In genomic region chr1:209645574-209646452, GRCh38 we compare ENCODE assay signal across 15 cellular contexts. TPM values are rescaled to one million over a fixed set of nuclear protein-coding genes. Genes with fewer than 3 reads are reported as not detected.
DNase-seq lines count a peak whose midpoint lies in the region; ATAC-seq, FAIRE-seq and TF ChIP-seq lines count a peak whose summit lies in the region.
"Had no signal": no experiment of that assay in that cellular context is flagged by ENCODE, and none has a peak within 500 bp of the region (broad histone marks: within the 10 kb centered on the region; RNA-seq: fewer than 3 reads in every experiment).

No MANE protein-coding gene starts in this region.

- H2BK120ac ChIP-seq in IMR-90 (ENCODE audit: low read depth, low read length), result no peak overlapping the region; the same call in 1 of the 2 replicates

- no peak overlapping the region for H3K4me3 ChIP-seq in IMR-90 (ENCODE audit: insufficient read depth, low read depth, low read length)

- H3K36me3 Mint-ChIP-seq in activated naive CD8-positive, alpha-beta T cell treated with anti-CD3 and anti-CD28 coated beads for 36 hours, result no peaks in the 10 kb centered on the region
- H3K36me3 Mint-ChIP-seq: activated naive CD4-positive, alpha-beta T cell treated with anti-CD3 and anti-CD28 coated beads, Interleukin-2, amount 10 ng/mL, durations not matched to agents 7 days and 5 days had no signal

- H2BK5ac ChIP-seq in IMR-90 (ENCODE audit: low read depth, low read length, poor library complexity, severe bottlenecking), result no peak overlapping the region

- FAIRE-seq in D721Med (lab: Jason Lieb, UNC), result no peak
- FAIRE-seq: islet of Langerhans had no signal

- no peak overlapping the region for H3K23ac ChIP-seq in IMR-90 (ENCODE audit: low read depth, low read length)

- no peak overlapping the region for H3K18ac ChIP-seq in IMR-90 (ENCODE audit: low read depth, low read length)

- H3K27me3 ChIP-seq in IMR-90 (ENCODE audit: control insufficient read depth, insufficient read depth, low read length), result no peaks in the 10 kb centered on the region

- CTCF ChIA-PET in IMR-90 (lab: Yijun Ruan, JAX), result interaction anchor here (0.6 to 0.7 kb wide), 2 partner anchors 11 to 17 kb away, joined by 3 read pairs; no protein-coding TSS in a partner anchor

- TF ChIP-seq RAD21 in IMR-90 (IDR thresholded peaks at IDR 0.05; ENCODE audit: low read length), result no peak

- H3K9me3 Mint-ChIP-seq in activated naive CD8-positive, alpha-beta T cell treated with anti-CD3 and anti-CD28 coated beads for 36 hours, result no peaks in the 10 kb centered on the region
- H3K9me3 Mint-ChIP-seq: activated naive CD4-positive, alpha-beta T cell treated with anti-CD3 and anti-CD28 coated beads, Interleukin-2, amount 10 ng/mL, durations not matched to agents 7 days and 5 days had no signal

- no peak overlapping the region for H4K91ac ChIP-seq in IMR-90 (ENCODE audit: insufficient read depth, low read depth, low read length)

- DNase-seq in IMR-90 (no peak), RPMI7951 (ENCODE audit: low read depth) (peak; percentile 35), erythroblast (lab: John Stamatoyannopoulos, UW) (peak; percentile 90 to 93), retina (peak; percentile 33), D721Med (ENCODE audit: insufficient read length, low spot score) (no peak)
- no peak for DNase-seq in activated naive CD8-positive, alpha-beta T cell treated with anti-CD3 and anti-CD28 coated beads for 36 hours
- DNase-seq: activated CD8-positive, alpha-beta memory T cell treated with anti-CD3 and anti-CD28 coated beads, Interleukin-2, amount 50 U/mL, for 48 hours; C1 segment of cervical spinal cord; central memory CD4-positive, alpha-beta T cell; NCI-H2029 had no signal

- no peak overlapping the region; the same call in 2 of the 3 replicates for H2BK15ac ChIP-seq in IMR-90 (ENCODE audit: low read depth, low read length)

- no peak overlapping the region for H2AK5ac ChIP-seq in IMR-90 (ENCODE audit: low read depth, low read length)

- BruUV-seq in IMR-90 (replicated peaks; lab: Mats Ljungman, UMichigan), result no TSS peak

- H3K4ac ChIP-seq in IMR-90 (ENCODE audit: low read depth, low read length), result no peak overlapping the region

- TF ChIP-seq POLR2A in IMR-90 (IDR thresholded peaks at IDR 0.05; ENCODE audit: low read depth, low read length), result no peak
- TF ChIP-seq POLR2A in erythroblast (IDR thresholded peaks at IDR 0.05; ENCODE audit: low read length), result no peak

- dilution Hi-C loops in IMR-90 (cut with HindIII; ENCODE audit: low sequenced_read_pairs, unreplicated experiment), result no loop called here

- 0 out of 2 replicates have a peak overlapping the region, but pooled peaks have one; percentile 34 for H2BK20ac ChIP-seq in IMR-90 (ENCODE audit: low read depth, low read length)

- no peak overlapping the region for H3K27ac Mint-ChIP-seq in activated naive CD8-positive, alpha-beta T cell treated with anti-CD3 and anti-CD28 coated beads for 36 hours
- H3K27ac Mint-ChIP-seq: activated naive CD4-positive, alpha-beta T cell treated with anti-CD3 and anti-CD28 coated beads, Interleukin-2, amount 10 ng/mL, durations not matched to agents 7 days and 5 days; progenitor cell of endocrine pancreas had no signal

- no peak overlapping the region for H2AK9ac ChIP-seq in IMR-90 (replicated peaks; ENCODE audit: low read depth, low read length, poor library complexity)

- H4K5ac ChIP-seq in IMR-90 (ENCODE audit: low read depth, low read length), result no peak overlapping the region

- no peak overlapping the region for H3K56ac ChIP-seq in IMR-90 (ENCODE audit: extremely low read depth, insufficient read depth, low read length)

- POLR2A ChIA-PET in IMR-90 (lab: Charles Lee; ENCODE audit: unreplicated experiment), result no interaction called here

- H3K9ac ChIP-seq in IMR-90 (ENCODE audit: low read depth, low read length), result no peak overlapping the region
- H3K9ac ChIP-seq: KMS-11 had no signal

- H3K79me1 ChIP-seq in IMR-90 (ENCODE audit: low read depth in 1 of 2, low read length in 2 of 2), result no peaks in the 10 kb centered on the region

- intact Hi-C loops in IMR-90 (cut with micrococcal nuclease), result loop anchor here (1.0 to 5.0 kb wide), 2 partner anchors 47 to 101 kb away; no protein-coding TSS in a partner anchor

- 38% methylated on average over 3 of the region's 16 CpGs; no CpG with 5 or more reads in 1 of the 2 experiments for WGBS in IMR-90 (ENCODE audit: extremely low coverage in 2 of 2, insufficient read length in 1 of 2), 2 experiments

- no peaks in the 10 kb centered on the region for H3K27me3 Mint-ChIP-seq in activated naive CD8-positive, alpha-beta T cell treated with anti-CD3 and anti-CD28 coated beads for 36 hours

- TF ChIP-seq CTCF in IMR-90 (conservative IDR thresholded peaks at IDR 0.05; ENCODE audit: low read depth, low read length) (no peak), D721Med (IDR thresholded peaks at IDR 0.05; ENCODE audit: insufficient read depth, missing control alignments) (no peak)

- H3K4me2 ChIP-seq in IMR-90 (ENCODE audit: low read depth, low read length), result no peak overlapping the region
- H3K4me2 ChIP-seq: KMS-11 had no signal

- peak overlapping the region; percentile 46 for H2AFZ ChIP-seq in IMR-90 (replicated peaks; ENCODE audit: low read length, poor library complexity)

- H3K27ac ChIP-seq in IMR-90 (ENCODE audit: insufficient read depth, low read length), result no peak overlapping the region
- H3K27ac ChIP-seq: KMS-11 had no signal

- no peak for ATAC-seq in IMR-90 (ENCODE audit: low read depth)
- no peak for ATAC-seq in esophagus mucosa

- H3K4me1 ChIP-seq in IMR-90 (ENCODE audit: control insufficient read depth, insufficient read depth, low read length), result peaks cover 33% of the 10 kb centered on the region

- H3K4me3 Mint-ChIP-seq in activated naive CD8-positive, alpha-beta T cell treated with anti-CD3 and anti-CD28 coated beads for 36 hours, result no peak overlapping the region
- H3K4me3 Mint-ChIP-seq: activated naive CD4-positive, alpha-beta T cell treated with anti-CD3 and anti-CD28 coated beads, Interleukin-2, amount 10 ng/mL, durations not matched to agents 7 days and 5 days had no signal

- no peaks in the 10 kb centered on the region for H3K9me3 ChIP-seq in IMR-90 (ENCODE audit: control insufficient read depth, insufficient read depth, low read length)

- H4K20me1 ChIP-seq in IMR-90 (ENCODE audit: insufficient read depth, low read length), result no peaks in the 10 kb centered on the region

- H3K4me1 Mint-ChIP-seq in activated naive CD8-positive, alpha-beta T cell treated with anti-CD3 and anti-CD28 coated beads for 36 hours, result peaks cover 10% of the 10 kb centered on the region

- H3K14ac ChIP-seq in IMR-90 (replicated peaks; ENCODE audit: low read depth, low read length), result no peak overlapping the region

- no peaks in the 10 kb centered on the region for H3K36me3 ChIP-seq in IMR-90 (ENCODE audit: control insufficient read depth, insufficient read depth, low read length)

- in situ Hi-C loops in IMR-90 (cut with MboI; ENCODE audit: low sequenced_read_pairs), result no loop called here

- H4K8ac ChIP-seq in IMR-90 (ENCODE audit: low read depth in 2 of 2, low read length in 2 of 2), result no peak overlapping the region

- H3K9me1 ChIP-seq in IMR-90 (ENCODE audit: insufficient read depth, low read length), result peaks cover 23% of the 10 kb centered on the region

TF ChIP-seq in IMR-90, 13 proteins besides CTCF, POLR2A, EP300 and RAD21:
- TF ChIP-seq USF2 (IDR thresholded peaks at IDR 0.05; ENCODE audit: low read depth, low read length), result no peak
- TF ChIP-seq RCOR1 (IDR thresholded peaks at IDR 0.05; ENCODE audit: insufficient replicate concordance, low read length), result no peak
- no peak for TF ChIP-seq NFE2L2 (IDR thresholded peaks at IDR 0.05; ENCODE audit: low read depth, low read length)
- TF ChIP-seq MAZ (IDR thresholded peaks at IDR 0.05; ENCODE audit: borderline replicate concordance, low read depth, low read length), result no peak
- no peak for TF ChIP-seq RFX5 (IDR thresholded peaks at IDR 0.05; ENCODE audit: low read depth, low read length)
TF ChIP-seq in IMR-90: peak in this region for 0.

RNA-seq across cellular contexts. Expression of gene LAMB3, which starts 6.4 kb away (rescaled TPM):
- 0.72 and 1.1 TPM in 2 replicates for total RNA-seq in IMR-90 (2012; rRNA removed)
- 1.6 and 2.1 TPM in 2 replicates for polyA plus RNA-seq in IMR-90 (2012; rRNA removed)
- 0.83 and 2.0 TPM in 2 replicates for polyA plus RNA-seq in IMR-90 (2012; cell fraction: cytosol; rRNA removed)
- polyA plus RNA-seq in IMR-90 (2012; cell fraction: nucleus; rRNA removed; ENCODE audit: low replicate concordance), result 1.1 and 1.8 TPM in 2 replicates
- 20.2 and 22.5 TPM in 2 replicates for total RNA-seq in RPMI7951 (2014; rRNA removed; shearing (Covaris generic))
- 76.7 TPM for total RNA-seq in esophagus mucosa
- under 1 TPM; 0.88 to 0.89 TPM for total RNA-seq in activated naive CD8-positive, alpha-beta T cell treated with anti-CD3 and anti-CD28 coated beads for 36 hours

RNA-seq across cellular contexts. Expression of gene G0S2, which starts 29.4 kb away (rescaled TPM):
- total RNA-seq in IMR-90 (2012; rRNA removed), result 0.36 and 1.9 TPM in 2 replicates
- 0.36 and 0.53 TPM in 2 replicates for polyA plus RNA-seq in IMR-90 (2012; rRNA removed)
- 0.82 and 0.94 TPM in 2 replicates for polyA plus RNA-seq in IMR-90 (2012; cell fraction: cytosol; rRNA removed)
- 0.14 and 0.33 TPM in 2 replicates for polyA plus RNA-seq in IMR-90 (2012; cell fraction: nucleus; rRNA removed; ENCODE audit: low replicate concordance)
- 20.9 and 31.5 TPM in 2 replicates for total RNA-seq in RPMI7951 (2014; rRNA removed; shearing (Covaris generic))
- total RNA-seq in esophagus mucosa, result 2.3 TPM
- total RNA-seq in activated naive CD8-positive, alpha-beta T cell treated with anti-CD3 and anti-CD28 coated beads for 36 hours, result 10 to 100 TPM; 11.4 to 13.1 TPM

RNA-seq across cellular contexts. Expression of gene HSD11B1, which starts 58.8 kb away (rescaled TPM):
- 0.28 and 0.72 TPM in 2 replicates for total RNA-seq in IMR-90 (2012; rRNA removed)
- 0.30 and 0.41 TPM in 2 replicates for polyA plus RNA-seq in IMR-90 (2012; rRNA removed)
- 0.34 and 0.35 TPM in 2 replicates for polyA plus RNA-seq in IMR-90 (2012; cell fraction: cytosol; rRNA removed)
- 0.09 and 0.19 TPM in 2 replicates for polyA plus RNA-seq in IMR-90 (2012; cell fraction: nucleus; rRNA removed; ENCODE audit: low replicate concordance)
- 0.20 and 0.72 TPM in 2 replicates for total RNA-seq in RPMI7951 (2014; rRNA removed; shearing (Covaris generic))
- 0.36 TPM for total RNA-seq in esophagus mucosa
- total RNA-seq in activated naive CD8-positive, alpha-beta T cell treated with anti-CD3 and anti-CD28 coated beads for 36 hours, result under 1 TPM in 1 of 2 experiments, not detected in 1; 0.36 TPM
- total RNA-seq: progenitor cell of endocrine pancreas had no signal

Comparison
In these comparisons a context has a peak if more than half of its experiments do, and no peak if none do; other contexts are left out.
1. DNase-seq: peak in RPMI7951 (single experiment), erythroblast (2 of 2) and retina (single experiment); none in IMR-90 (single experiment), D721Med (single experiment) and activated naive CD8-positive, alpha-beta T cell treated with anti-CD3 and anti-CD28 coated beads for 36 hours (single experiment).
2. RNA of gene LAMB3, which starts 6.4 kb away (total RNA-seq): 76.7 TPM in esophagus mucosa (single experiment) and 20.2 to 22.5 TPM in RPMI7951; 0.88 to 0.89 TPM in activated naive CD8-positive, alpha-beta T cell treated with anti-CD3 and anti-CD28 coated beads for 36 hours and 0.72 to 1.1 TPM in IMR-90; every median in the first group is over 10 times any median in the second.